ENCODE assay signal across 8 cellular contexts in the genomic region with DNA sequence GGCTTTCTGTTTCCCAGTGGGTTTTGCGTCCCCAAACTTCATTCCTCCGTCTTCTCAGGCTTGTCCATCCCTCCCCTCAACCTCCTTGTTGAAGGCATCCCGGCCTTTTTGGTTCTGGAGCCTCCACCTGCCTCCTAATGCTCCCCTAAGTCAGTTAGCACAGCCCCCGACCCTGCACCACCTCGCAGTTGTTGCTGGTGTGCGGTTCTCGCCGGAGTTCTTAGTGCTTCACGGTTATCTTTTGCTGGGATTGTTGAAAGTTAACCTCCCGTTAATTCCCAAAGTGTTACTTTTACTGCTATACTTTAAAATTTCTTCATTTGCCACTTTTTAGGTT. TPM values are rescaled to one million over a fixed set of nuclear protein-coding genes. Genes with fewer than 3 reads are reported as not detected.
DNase-seq lines count a peak whose midpoint lies in the region; TF ChIP-seq lines count a peak whose summit lies in the region.

No MANE protein-coding gene starts in this region.

- H3K4me1 ChIP-seq in SJCRH30 (no peaks in the 10 kb centered on the region), fibroblast of lung (ENCODE audit: control insufficient read depth, extremely low read depth, insufficient read depth, low read length) (peaks cover 4% of the 10 kb centered on the region)

- H3K36me3 Mint-ChIP-seq in progenitor cell of endocrine pancreas (ENCODE audit: insufficient read depth): peaks cover 16% of the 10 kb centered on the region

- CTCF ChIA-PET in GM10248 (lab: Yijun Ruan, JAX): interaction anchor here (0.9 to 1.3 kb wide), 3 partner anchors 10 to 107 kb away, joined by 3 to 4 read pairs (median 3); no protein-coding TSS in a partner anchor

- H3K4me1 Mint-ChIP-seq in progenitor cell of endocrine pancreas (ENCODE audit: low read depth): peaks cover 9% of the 10 kb centered on the region

- H3K27ac Mint-ChIP-seq in progenitor cell of endocrine pancreas: peak overlapping the region; percentile 96

- no peak for TF ChIP-seq CTCF in GM12865 (IDR thresholded peaks at IDR 0.05; ENCODE audit: insufficient read depth, low read depth, low read length, missing control alignments)
- TF ChIP-seq CTCF in HFF-Myc (IDR thresholded peaks at IDR 0.05; ENCODE audit: low read depth, low read length, missing control alignments): no peak
- no peak for TF ChIP-seq CTCF in fibroblast of lung (conservative IDR thresholded peaks at IDR 0.05 in 1 of 2, IDR thresholded peaks at IDR 0.05 in 1 of 2; ENCODE audit: low read depth in 1 of 2, low read length in 2 of 2)
- TF ChIP-seq CTCF in progenitor cell of endocrine pancreas (IDR thresholded peaks at IDR 0.05; ENCODE audit: unreplicated experiment): no peak
- no peak for TF ChIP-seq CTCF in GM10248 (IDR thresholded peaks at IDR 0.05; ENCODE audit: control extremely low read depth, extremely low read depth, low read depth, missing control alignments)

- POLR2A ChIA-PET in GM10248 (lab: Yijun Ruan, JAX): no interaction called here

- peak overlapping the region; percentile 85 for H3K4me3 Mint-ChIP-seq in progenitor cell of endocrine pancreas (ENCODE audit: low read depth)

- peak overlapping the region; percentile 68 for H3K4me3 ChIP-seq in GM12865 (ENCODE audit: low read depth, low read length)
- H3K4me3 ChIP-seq in HFF-Myc (replicated peaks; ENCODE audit: low read depth, low read length): peak overlapping the region; percentile 78
- peak overlapping the region; percentile 95 for H3K4me3 ChIP-seq in SJCRH30
- H3K4me3 ChIP-seq in fibroblast of lung (replicated peaks in 1 of 4; ENCODE audit: control extremely low read depth in 1 of 4, insufficient read depth in 1 of 4, low read depth in 3 of 4, low read length in 4 of 4): peak overlapping the region; percentile 85 to 100 (median 97)

- peaks cover 31% of the 10 kb centered on the region for H3K79me2 ChIP-seq in fibroblast of lung (ENCODE audit: control insufficient read depth, insufficient read depth, low read length)

- peak overlapping the region; percentile 88 for H3K9ac ChIP-seq in fibroblast of lung (ENCODE audit: insufficient read depth, low read length)

- H3K27ac ChIP-seq in SJCRH30: peak overlapping the region; percentile 84
- H3K27ac ChIP-seq in fibroblast of lung (ENCODE audit: insufficient read depth, low read length): peak overlapping the region; percentile 95

- no peaks in the 10 kb centered on the region for H3K9me3 ChIP-seq in SJCRH30 (replicated peaks)
- no peaks in the 10 kb centered on the region for H3K9me3 ChIP-seq in fibroblast of lung (ENCODE audit: control insufficient read depth, insufficient read depth, low read depth, low read length)

- H2AFZ ChIP-seq in fibroblast of lung (ENCODE audit: low read length): peak overlapping the region; percentile 95

- H3K36me3 ChIP-seq in SJCRH30 (no peaks in the 10 kb centered on the region), fibroblast of lung (ENCODE audit: control insufficient read depth, insufficient read depth, low read length) (no peaks in the 10 kb centered on the region)

- no peaks in the 10 kb centered on the region for H4K20me1 ChIP-seq in fibroblast of lung (ENCODE audit: control insufficient read depth, extremely low read depth, insufficient read depth, low read length)

- DNase-seq in GM12865 (ENCODE audit: low read depth) (no peak), HFF-Myc (ENCODE audit: extremely low read depth, low read depth) (no peak), SJCRH30 (no peak), fibroblast of lung (ENCODE audit: low read depth in 2 of 2) (no peak), progenitor cell of endocrine pancreas (ENCODE audit: low spot score, unreplicated experiment) (no peak), amniotic stem cell (lab: John Stamatoyannopoulos, UW) (no peak), NCI-H446 treated with DMSO at 0.1 percent for 48 hours (lab: John Stamatoyannopoulos, UW) (no peak), GM10248 (ENCODE audit: extremely low spot score) (no peak)

- peaks cover 23% of the 10 kb centered on the region for H3K27me3 Mint-ChIP-seq in progenitor cell of endocrine pancreas

- peaks cover 6% of the 10 kb centered on the region for H3K9me3 Mint-ChIP-seq in progenitor cell of endocrine pancreas (ENCODE audit: low read depth)

- no peaks in the 10 kb centered on the region for H3K27me3 ChIP-seq in SJCRH30
- no peaks in the 10 kb centered on the region for H3K27me3 ChIP-seq in fibroblast of lung (ENCODE audit: control insufficient read depth, insufficient read depth, low read length)

- peak overlapping the region; percentile 96 for H3K4me2 ChIP-seq in fibroblast of lung (ENCODE audit: extremely low read depth, insufficient read depth, low read length)

RNA-seq across cellular contexts. Expression of a gene that starts 0.4 kb away (rescaled TPM):
- 26.4 and 28.7 TPM in 2 replicates for total RNA-seq in SJCRH30 (2014; rRNA removed; shearing (Covaris generic))
- 13.9 and 15.4 TPM in 2 replicates for total RNA-seq in fibroblast of lung
- polyA plus RNA-seq in fibroblast of lung: 30.0 and 30.4 TPM in 2 replicates
- 23.5 and 26.2 TPM in 2 replicates for polyA plus RNA-seq in fibroblast of lung (2012)
- 0.70 TPM in 1 of 2 replicates, not detected in the other for polyA minus RNA-seq in fibroblast of lung (ENCODE audit: low replicate concordance)
- 29.5 and 29.7 TPM in 2 replicates for total RNA-seq in progenitor cell of endocrine pancreas

RNA-seq across cellular contexts. Expression of a gene that starts 54.2 kb away (rescaled TPM):
- 59.0 and 60.9 TPM in 2 replicates for total RNA-seq in SJCRH30 (2014; rRNA removed; shearing (Covaris generic))
- total RNA-seq in fibroblast of lung (54.2 and 57.8 TPM in 2 replicates), progenitor cell of endocrine pancreas (56.6 and 62.7 TPM in 2 replicates)
- 74.7 and 75.0 TPM in 2 replicates for polyA plus RNA-seq in fibroblast of lung
- polyA plus RNA-seq in fibroblast of lung (2012): 50.6 and 53.1 TPM in 2 replicates
- polyA minus RNA-seq in fibroblast of lung (ENCODE audit: low replicate concordance): 17.7 and 57.1 TPM in 2 replicates
